ENCODE assay signal across 11 cellular contexts in the genomic region with DNA sequence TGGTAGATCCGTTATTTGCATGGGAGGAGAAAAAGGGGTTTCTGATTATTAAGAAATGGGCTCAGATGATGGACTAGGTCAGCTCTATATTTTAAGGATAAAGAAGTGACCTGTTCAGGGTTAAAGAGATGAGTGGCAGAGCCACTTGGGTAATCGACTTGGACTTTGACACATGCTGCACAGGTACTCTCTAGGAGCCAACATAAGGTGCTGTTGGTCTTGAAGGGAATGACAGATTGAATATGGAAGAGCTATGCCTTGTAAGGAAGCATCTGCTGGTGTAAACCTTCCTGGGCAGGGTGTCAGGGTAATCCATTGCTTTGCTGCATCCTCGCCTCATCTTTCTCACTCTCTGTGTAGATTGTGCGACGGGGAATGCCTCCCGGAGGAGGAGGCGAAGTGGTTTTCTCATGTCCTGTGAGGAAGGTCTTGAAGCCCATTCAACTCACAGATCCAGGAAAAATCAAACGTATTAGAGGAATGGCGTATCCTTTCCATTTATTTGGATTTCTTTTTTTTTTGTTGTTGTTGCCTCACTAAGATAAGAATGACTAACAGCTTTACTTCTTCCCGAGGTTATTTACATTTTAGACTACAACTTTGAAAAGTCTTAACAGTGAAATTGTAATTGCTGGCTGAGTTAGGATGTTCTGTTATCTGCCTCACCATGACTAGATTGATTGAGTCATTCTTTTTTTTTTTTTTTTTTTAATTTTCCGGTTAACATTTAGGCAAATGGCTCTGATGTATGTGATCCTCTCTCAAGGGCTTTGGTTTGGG. TPM values are rescaled to one million over a fixed set of nuclear protein-coding genes. Genes with fewer than 3 reads are reported as not detected.
DNase-seq lines count a peak whose midpoint lies in the region; FAIRE-seq and TF ChIP-seq lines count a peak whose summit lies in the region.
"Had no signal": no experiment of that assay in that cellular context is flagged by ENCODE, and none has a peak within 500 bp of the region (broad histone marks: within the 10 kb centered on the region; RNA-seq: fewer than 3 reads in every experiment).

No MANE protein-coding gene starts in this region.

- H3K79me2 ChIP-seq in neural progenitor cell (ENCODE audit: low read depth) = no peaks in the 10 kb centered on the region

- H3K27me3 Mint-ChIP-seq in Calu3 (ENCODE audit: unreplicated experiment) (no peaks in the 10 kb centered on the region), neural progenitor cell (ENCODE audit: insufficient read depth, low read depth) (peaks cover 3% of the 10 kb centered on the region)
- H3K27me3 Mint-ChIP-seq: T-helper 17 cell had no signal

- H2BK15ac ChIP-seq in mesenchymal stem cell (ENCODE audit: low read depth, poor library complexity, severe bottlenecking) = peak overlapping the region; percentile 26

- peak overlapping the region; percentile 65 for H3K9ac ChIP-seq in mesenchymal stem cell (ENCODE audit: low read length)
- H3K9ac ChIP-seq in neural progenitor cell = no peak overlapping the region

- H3K9me3 Mint-ChIP-seq in Calu3 (ENCODE audit: low read depth, unreplicated experiment) (no peaks in the 10 kb centered on the region), neural progenitor cell (no peaks in the 10 kb centered on the region)

- no peak overlapping the region for H3K4me2 ChIP-seq in mesenchymal stem cell (ENCODE audit: low read length, poor library complexity, severe bottlenecking)
- H3K4me2 ChIP-seq in neural progenitor cell = no peak overlapping the region

- 87% methylated on average over 7 of the region's 11 CpGs for WGBS in mesenchymal stem cell

- H2BK120ac ChIP-seq in mesenchymal stem cell (ENCODE audit: low read depth, low read length) = no peak overlapping the region

- H3K27me3 ChIP-seq in bronchial epithelial cell (ENCODE audit: control insufficient read depth, insufficient read depth, low read length) = no peaks in the 10 kb centered on the region
- H3K27me3 ChIP-seq in mesenchymal stem cell (ENCODE audit: control insufficient read depth in 1 of 2, insufficient read depth in 1 of 2, low read length in 2 of 2) = no peaks in the 10 kb centered on the region
- H3K27me3 ChIP-seq in neural progenitor cell = no peaks in the 10 kb centered on the region

- H2AK5ac ChIP-seq in mesenchymal stem cell (ENCODE audit: low read length, severe bottlenecking) = no peak overlapping the region

- peak overlapping the region; percentile 0 for H4K8ac ChIP-seq in mesenchymal stem cell (ENCODE audit: low read length)

- no peak overlapping the region for H3K23ac ChIP-seq in mesenchymal stem cell (ENCODE audit: low read length in 2 of 2)

- H3K4me1 ChIP-seq in mesenchymal stem cell (ENCODE audit: control insufficient read depth, insufficient read depth, low read depth, low read length) = peaks cover 12% of the 10 kb centered on the region
- H3K4me1 ChIP-seq in neural progenitor cell = no peaks in the 10 kb centered on the region

- no peaks in the 10 kb centered on the region for H3K9me3 ChIP-seq in mesenchymal stem cell (ENCODE audit: control insufficient read depth, low read length)
- no peaks in the 10 kb centered on the region for H3K9me3 ChIP-seq in neural progenitor cell (ENCODE audit: low read depth)
- H3K9me3 ChIP-seq: Caco-2, mucosa of descending colon had no signal

- H3K36me3 Mint-ChIP-seq in Calu3 (ENCODE audit: insufficient read depth, unreplicated experiment) (peaks cover 21% of the 10 kb centered on the region), neural progenitor cell (peaks cover 10% of the 10 kb centered on the region)

- H3K4me3 Mint-ChIP-seq in Calu3 (ENCODE audit: low read depth, unreplicated experiment) = no peak overlapping the region
- no peak overlapping the region for H3K4me3 Mint-ChIP-seq in neural progenitor cell
- H3K4me3 Mint-ChIP-seq: T-helper 17 cell had no signal

- H3K79me1 ChIP-seq in mesenchymal stem cell (replicated peaks; ENCODE audit: low read length, poor library complexity, severe bottlenecking) = peaks cover 19% of the 10 kb centered on the region

- no peak for TF ChIP-seq CTCF in Calu3 (IDR thresholded peaks at IDR 0.05; ENCODE audit: unreplicated experiment)
- no peak for TF ChIP-seq CTCF in bronchial epithelial cell (IDR thresholded peaks at IDR 0.05; ENCODE audit: insufficient read depth, low read length, severe bottlenecking)
- TF ChIP-seq CTCF in neural progenitor cell (IDR thresholded peaks at IDR 0.05) = no peak

- H2BK12ac ChIP-seq in mesenchymal stem cell (ENCODE audit: low read length in 2 of 2) = peak overlapping the region in 1 of 2 experiments; percentile 61

- H3K4ac ChIP-seq in mesenchymal stem cell (ENCODE audit: low read depth in 1 of 2, low read length in 2 of 2) = peak overlapping the region in 1 of 2 experiments; percentile 54

- H3K4me3 ChIP-seq in bronchial epithelial cell (ENCODE audit: low read depth, low read length) (no peak overlapping the region), mesenchymal stem cell (ENCODE audit: insufficient read depth in 1 of 2, low read depth in 1 of 2, low read length in 2 of 2) (peak overlapping the region in 1 of 2 experiments; percentile 5), neural progenitor cell (no peak overlapping the region)
- H3K4me3 ChIP-seq: mucosa of descending colon had no signal

- DNase-seq in Calu3 (no peak), M059J (ENCODE audit: low read depth) (peak; percentile 74), bronchial epithelial cell (ENCODE audit: low read depth) (peak; percentile 68), mesenchymal stem cell (peak; percentile 76), neural progenitor cell (ENCODE audit: low spot score) (no peak), DMS53 treated with DMSO at 0.1 percent for 48 hours (lab: John Stamatoyannopoulos, UW; ENCODE audit: unreplicated experiment) (no peak), COLO668 (lab: John Stamatoyannopoulos, UW; ENCODE audit: unreplicated experiment) (no peak)
- DNase-seq: Caco-2, GOT3, mucosa of descending colon, T-helper 17 cell had no signal

- intact Hi-C loops in Calu3 (cut with micrococcal nuclease; ENCODE audit: unreplicated experiment) = loop anchor here (5.0 to 10.0 kb wide), 2 partner anchors 69 to 153 kb away; a partner anchor contains a TSS

- no peaks in the 10 kb centered on the region for H3F3A ChIP-seq in neural progenitor cell (ENCODE audit: low read depth)

- H4K91ac ChIP-seq in mesenchymal stem cell (ENCODE audit: low read length) = peak overlapping the region; percentile 23

- H3K27ac Mint-ChIP-seq in Calu3 (ENCODE audit: unreplicated experiment) (peak overlapping the region; percentile 85), neural progenitor cell (no peak overlapping the region)
- H3K27ac Mint-ChIP-seq: T-helper 17 cell had no signal

- H3K4me1 Mint-ChIP-seq in Calu3 (ENCODE audit: low read depth, unreplicated experiment) (peaks cover 23% of the 10 kb centered on the region), neural progenitor cell (no peaks in the 10 kb centered on the region)

- H2BK5ac ChIP-seq in mesenchymal stem cell (ENCODE audit: low read depth, low read length, poor library complexity, severe bottlenecking) = no peak overlapping the region

- H2AFZ ChIP-seq in mesenchymal stem cell (ENCODE audit: low read depth, low read length) (no peak overlapping the region), neural progenitor cell (replicated peaks) (no peak overlapping the region)

- H3K27ac ChIP-seq in mesenchymal stem cell (ENCODE audit: low read length, poor library complexity, severe bottlenecking) (no peak overlapping the region), neural progenitor cell (no peak overlapping the region)

- H3K14ac ChIP-seq in mesenchymal stem cell (ENCODE audit: low read length in 2 of 2) = no peak overlapping the region

- H3K18ac ChIP-seq in mesenchymal stem cell (ENCODE audit: low read depth in 1 of 2, low read length in 2 of 2) = peak overlapping the region; percentile 80 to 92

- BruUV-seq in Calu3 (replicated peaks; lab: Mats Ljungman, UMichigan) = no TSS peak

- H4K20me1 ChIP-seq in neural progenitor cell (ENCODE audit: low read depth) = no peaks in the 10 kb centered on the region

- FAIRE-seq in bronchial epithelial cell (lab: Jason Lieb, UNC) = no peak

- CTCF ChIA-PET in Calu3 (lab: Charles Lee) = interaction anchor here (0.7 to 1.3 kb wide), 5 partner anchors 16 to 141 kb away, joined by 3 to 5 read pairs (median 3); no protein-coding TSS in a partner anchor

- H3K36me3 ChIP-seq in bronchial epithelial cell (ENCODE audit: control insufficient read depth, insufficient read depth, low read length) = peaks cover 10% of the 10 kb centered on the region
- peaks cover 0 to 3% of the 10 kb centered on the region in 2 experiments for H3K36me3 ChIP-seq in mesenchymal stem cell (ENCODE audit: control insufficient read depth in 1 of 2, insufficient read depth in 2 of 2, low read depth in 1 of 2, low read length in 2 of 2)
- H3K36me3 ChIP-seq in neural progenitor cell = no peaks in the 10 kb centered on the region

RNA-seq across cellular contexts. Expression of a gene that starts 41.2 kb away (rescaled TPM):
- 20.7 and 21.3 TPM in 2 replicates for total RNA-seq in Calu3 (2022)
- 14.7 and 15.4 TPM in 2 replicates for total RNA-seq in M059J (2014; rRNA removed; shearing (Covaris generic))
- total RNA-seq in bronchial epithelial cell = 13.2 and 21.9 TPM in 2 replicates
- polyA plus RNA-seq in mesenchymal stem cell (2013, experiment 1 of 2) = 12.5 TPM
- polyA plus RNA-seq in mesenchymal stem cell (2013, experiment 2 of 2) = 13.8 TPM
- 17.9 and 19.5 TPM in 2 replicates for total RNA-seq in neural progenitor cell (ENCODE audit: low replicate concordance)

Comparison
In these comparisons a context has a peak if more than half of its experiments do, and no peak if none do; other contexts are left out.
1. DNase-seq: peak in M059J (single experiment), bronchial epithelial cell (single experiment) and mesenchymal stem cell (single experiment); none in Calu3 (single experiment), neural progenitor cell (single experiment), DMS53 treated with DMSO at 0.1 percent for 48 hours (single experiment) and COLO668 (single experiment).